Comparison of ENCODE assay signal across 2 cellular contexts in genomic region chr16:69772560-69773254, GRCh38.
TF ChIP-seq lines count a peak whose summit lies in the region.

No MANE protein-coding gene starts in this region.

TF ChIP-seq in GM23338, 12 proteins besides CTCF, POLR2A, EP300 and RAD21:
- no peak for TF ChIP-seq ZNF114 (CRISPR knock-in tag; IDR thresholded peaks at IDR 0.05)

TF ChIP-seq in endothelial cell of umbilical vein, 7 proteins besides CTCF, POLR2A, EP300 and RAD21:
- TF ChIP-seq POLR2AphosphoS5 (IDR thresholded peaks at IDR 0.05; ENCODE audit: insufficient read depth, low read depth, low read length) = no peak
- no peak for TF ChIP-seq EZH2 (IDR thresholded peaks at IDR 0.05; ENCODE audit: borderline replicate concordance, low read depth, low read length, severe bottlenecking)
- TF ChIP-seq JUN (IDR thresholded peaks at IDR 0.05; ENCODE audit: borderline replicate concordance, insufficient read depth, insufficient read length, low read depth) = no peak
- no peak for TF ChIP-seq MAX (IDR thresholded peaks at IDR 0.05; ENCODE audit: insufficient read depth, insufficient read length)
- TF ChIP-seq GATA2 (IDR thresholded peaks at IDR 0.05; ENCODE audit: insufficient read depth, insufficient read length, low read depth, low read length) = no peak
- no peak for TF ChIP-seq FOS (IDR thresholded peaks at IDR 0.05; ENCODE audit: borderline replicate concordance, insufficient read depth, low read length)
- TF ChIP-seq MYC (IDR thresholded peaks at IDR 0.05; ENCODE audit: low read depth, low read length) = no peak
TF ChIP-seq in endothelial cell of umbilical vein: peak in this region for 0.
